28 cellular contexts compared by ENCODE assay signal in the genomic region with DNA sequence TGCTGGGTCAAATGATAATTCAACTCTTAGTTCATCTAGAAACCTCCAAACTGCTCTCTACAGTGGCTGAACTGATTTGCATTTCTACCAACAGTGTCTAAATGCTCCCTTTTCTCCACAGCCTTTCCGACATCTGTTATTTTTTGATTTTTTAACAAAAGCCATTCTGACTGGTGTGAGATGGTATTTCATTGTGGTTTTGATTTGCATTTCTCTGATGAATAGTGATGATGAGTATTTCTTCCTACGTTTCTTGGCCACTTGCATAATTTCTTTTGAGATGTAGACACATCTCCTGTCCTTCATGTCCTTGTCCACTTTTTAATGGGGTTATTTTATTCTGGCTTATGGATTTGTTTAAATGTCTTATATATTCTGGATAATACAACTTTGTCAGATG.
A peak's percentile ranks its signal among the peaks of the same experiment; 100 is the strongest.
DNase-seq lines count a peak whose midpoint lies in the region; ATAC-seq, FAIRE-seq and TF ChIP-seq lines count a peak whose summit lies in the region.
"Had no signal": no experiment of that assay in that cellular context is flagged by ENCODE, and none has a peak within 500 bp of the region (broad histone marks: within the 10 kb centered on the region; RNA-seq: fewer than 3 reads in every experiment).

No MANE protein-coding gene starts in this region.

- no peak overlapping the region for H4K91ac ChIP-seq in IMR-90 (ENCODE audit: insufficient read depth, low read depth, low read length)

- no peaks in the 10 kb centered on the region; the same call in 1 of the 2 replicates for H3K36me3 ChIP-seq in IMR-90 (ENCODE audit: control insufficient read depth, insufficient read depth, low read length)
- no peaks in the 10 kb centered on the region for H3K36me3 ChIP-seq in bronchial epithelial cell (ENCODE audit: control insufficient read depth, insufficient read depth, low read length)
- no peaks in the 10 kb centered on the region for H3K36me3 ChIP-seq in effector memory CD4-positive, alpha-beta T cell (ENCODE audit: control insufficient read depth, insufficient read depth, low read length)
- H3K36me3 ChIP-seq: colonic mucosa, left lung, neutrophil, thoracic aorta, uterus had no signal

- H3K9ac ChIP-seq in IMR-90 (ENCODE audit: low read depth, low read length) = no peak overlapping the region

- H2BK5ac ChIP-seq in IMR-90 (ENCODE audit: low read depth, low read length, poor library complexity, severe bottlenecking) = peak overlapping the region; percentile 94

- no peaks in the 10 kb centered on the region for H3K9me3 ChIP-seq in IMR-90 (ENCODE audit: control insufficient read depth, insufficient read depth, low read length)
- no peaks in the 10 kb centered on the region for H3K9me3 ChIP-seq in effector memory CD4-positive, alpha-beta T cell (ENCODE audit: control insufficient read depth, low read length)
- H3K9me3 ChIP-seq: A549, colonic mucosa, left lung, neutrophil, thoracic aorta, uterus had no signal

- no peaks in the 10 kb centered on the region for H3K4me1 Mint-ChIP-seq in activated T-helper 17 cell treated with anti-CD3 and anti-CD28 coated beads, Interleukin-2, amount 50 U/mL, for 72 hours

- no peak; the same call in 1 of the 2 replicates for ATAC-seq in IMR-90 (ENCODE audit: low read depth)
- no peak for ATAC-seq in HG03571 (IDR thresholded peaks at IDR 0.05; ENCODE audit: unreplicated experiment)
- ATAC-seq in activated T-helper 17 cell treated with anti-CD3 and anti-CD28 coated beads, Interleukin-2, amount 50 U/mL, for 72 hours (replicated peaks) = no peak
- ATAC-seq: A549; effector memory CD8-positive, alpha-beta T cell; GM12878; left lung; Right ventricle myocardium inferior; stimulated activated naive CD8-positive, alpha-beta T cell treated with anti-CD3 and anti-CD28 coated beads, Interleukin-15, Interleukin-2, amounts not matched to agents 100 U/mL and 50 U/mL, for 24 hours had no signal

- WGBS in IMR-90 (ENCODE audit: extremely low coverage in 2 of 2, insufficient read length in 1 of 2), 2 experiments = no CpG with 5 or more reads among the region's 2 CpGs

- peak overlapping the region; percentile 60 to 77; a peak in 2 of 4 replicates for H4K8ac ChIP-seq in IMR-90 (ENCODE audit: low read depth in 2 of 2, low read length in 2 of 2)

- TF ChIP-seq POLR2A in IMR-90 (IDR thresholded peaks at IDR 0.05; ENCODE audit: low read depth, low read length) = no peak

- no peak overlapping the region for H3K4me3 Mint-ChIP-seq in activated T-helper 17 cell treated with anti-CD3 and anti-CD28 coated beads, Interleukin-2, amount 50 U/mL, for 72 hours
- H3K4me3 Mint-ChIP-seq: activated T-cell treated with anti-CD3 and anti-CD28 coated beads, Interleukin-2, amount 50 U/mL, for 24 hours; effector memory CD8-positive, alpha-beta T cell had no signal

- H4K5ac ChIP-seq in IMR-90 (ENCODE audit: low read depth, low read length) = peak overlapping the region; percentile 34; the same call in 1 of the 2 replicates

- intact Hi-C loops in IMR-90 (cut with micrococcal nuclease) = no loop called here

- no peak for FAIRE-seq in bronchial epithelial cell (lab: Jason Lieb, UNC)
- FAIRE-seq: A549, GM12878, islet of Langerhans had no signal

- BruUV-seq in IMR-90 (replicated peaks; lab: Mats Ljungman, UMichigan) = no TSS peak

- H3K18ac ChIP-seq in IMR-90 (ENCODE audit: low read depth, low read length) = peak overlapping the region; percentile 61; the same call in 1 of the 2 replicates

- TF ChIP-seq CTCF in AG10803 (conservative IDR thresholded peaks at IDR 0.05; ENCODE audit: low read length) = no peak
- TF ChIP-seq CTCF in IMR-90 (conservative IDR thresholded peaks at IDR 0.05; ENCODE audit: low read depth, low read length) = no peak
- no peak for TF ChIP-seq CTCF in bronchial epithelial cell (IDR thresholded peaks at IDR 0.05; ENCODE audit: insufficient read depth, low read length, severe bottlenecking)

- H3K27me3 Mint-ChIP-seq in activated T-helper 17 cell treated with anti-CD3 and anti-CD28 coated beads, Interleukin-2, amount 50 U/mL, for 72 hours = no peaks in the 10 kb centered on the region

- peak; percentile 86 for DNase-seq in AG10803 (ENCODE audit: low read depth)
- DNase-seq in IMR-90 = peak; percentile 70
- DNase-seq in bronchial epithelial cell (ENCODE audit: low read depth) = peak; percentile 25
- DNase-seq in myocyte (ENCODE audit: low read depth) = peak; percentile 49
- DNase-seq in effector memory CD4-positive, alpha-beta T cell = no peak
- DNase-seq in H4 (ENCODE audit: low spot score) = no peak
- DNase-seq: activated CD4-positive, alpha-beta T cell treated with anti-CD3 and anti-CD28 coated beads for 48 hours; activated gamma-delta T cell treated with Interleukin-2 at 50 U/mL for 16 hours; activated T-cell treated with anti-CD3 and anti-CD28 coated beads, Interleukin-2, amount 50 U/mL, for 24 hours; Caco-2; colonic mucosa; DMS79 treated with DMSO at 0.1 percent for 48 hours; effector memory CD8-positive, alpha-beta T cell; left lung; NCI-H1105 treated with DMSO at 0.1 percent for 48 hours; NCI-H2029; NCI-H524 treated with DMSO at 0.1 percent for 48 hours; stimulated activated naive CD8-positive, alpha-beta T cell treated with anti-CD3 and anti-CD28 coated beads, Interleukin-15, Interleukin-2, amounts not matched to agents 100 U/mL and 50 U/mL, for 24 hours; uterus had no signal

- 0 out of 4 replicates have a peak, but pooled peaks cover 0 to 9% of the 10 kb centered on the region in 2 experiments for H3K79me1 ChIP-seq in IMR-90 (ENCODE audit: low read depth in 1 of 2, low read length in 2 of 2)

- peak overlapping the region; percentile 82; the same call in 1 of the 2 replicates for H2BK120ac ChIP-seq in IMR-90 (ENCODE audit: low read depth, low read length)

- no peak for TF ChIP-seq RAD21 in IMR-90 (IDR thresholded peaks at IDR 0.05; ENCODE audit: low read length)

- CTCF ChIA-PET in IMR-90 (lab: Yijun Ruan, JAX) = interaction anchor here (0.6 kb wide), 1 partner anchor 69 kb away, joined by 3 read pairs; no protein-coding TSS in a partner anchor

- no peak overlapping the region; the same call in 1 of the 2 replicates for H3K56ac ChIP-seq in IMR-90 (ENCODE audit: extremely low read depth, insufficient read depth, low read length)

- POLR2A ChIA-PET in IMR-90 (lab: Charles Lee; ENCODE audit: unreplicated experiment) = no interaction called here

- peaks cover 3% of the 10 kb centered on the region; the same call in 1 of the 2 replicates for H3K4me1 ChIP-seq in IMR-90 (ENCODE audit: control insufficient read depth, insufficient read depth, low read length)
- H3K4me1 ChIP-seq in effector memory CD4-positive, alpha-beta T cell (ENCODE audit: control insufficient read depth, insufficient read depth, low read length, poor library complexity, severe bottlenecking) = no peaks in the 10 kb centered on the region
- H3K4me1 ChIP-seq: colonic mucosa, left lung, uterus had no signal

- H2AFZ ChIP-seq in IMR-90 (replicated peaks; ENCODE audit: low read length, poor library complexity) = no peak overlapping the region

- H3K14ac ChIP-seq in IMR-90 (replicated peaks; ENCODE audit: low read depth, low read length) = no peak overlapping the region; the same call in 1 of the 2 replicates

- H2AK5ac ChIP-seq in IMR-90 (ENCODE audit: low read depth, low read length) = no peak overlapping the region

- peak overlapping the region; percentile 75; the same call in 1 of the 2 replicates for H2BK20ac ChIP-seq in IMR-90 (ENCODE audit: low read depth, low read length)

- no peaks in the 10 kb centered on the region for H4K20me1 ChIP-seq in IMR-90 (ENCODE audit: insufficient read depth, low read length)

- H3K4me3 ChIP-seq in AG10803 (ENCODE audit: low read length) (no peak overlapping the region), IMR-90 (ENCODE audit: insufficient read depth, low read depth, low read length) (no peak overlapping the region), bronchial epithelial cell (ENCODE audit: low read depth, low read length) (no peak overlapping the region)
- no peak overlapping the region for H3K4me3 ChIP-seq in effector memory CD4-positive, alpha-beta T cell (ENCODE audit: insufficient read depth, low read depth, low read length, poor library complexity, severe bottlenecking)
- H3K4me3 ChIP-seq: A549, colonic mucosa, GM12878, left lung, thoracic aorta, uterus had no signal

- peak overlapping the region; percentile 65; the same call in 1 of the 3 replicates for H2BK15ac ChIP-seq in IMR-90 (ENCODE audit: low read depth, low read length)

- no peak overlapping the region for H3K27ac ChIP-seq in IMR-90 (ENCODE audit: insufficient read depth, low read length)
- no peak overlapping the region for H3K27ac ChIP-seq in effector memory CD4-positive, alpha-beta T cell (ENCODE audit: insufficient read depth, low read length, poor library complexity, severe bottlenecking)
- H3K27ac ChIP-seq: A549, colonic mucosa, left lung, neutrophil, thoracic aorta, uterus, VCaP had no signal

- H3K27me3 ChIP-seq in IMR-90 (ENCODE audit: control insufficient read depth, insufficient read depth, low read length) (no peaks in the 10 kb centered on the region), bronchial epithelial cell (ENCODE audit: control insufficient read depth, insufficient read depth, low read length) (no peaks in the 10 kb centered on the region)
- H3K27me3 ChIP-seq in effector memory CD4-positive, alpha-beta T cell (replicated peaks; ENCODE audit: control insufficient read depth, insufficient read depth, low read length, poor library complexity, severe bottlenecking) = no peaks in the 10 kb centered on the region
- H3K27me3 ChIP-seq: colonic mucosa, left lung, neutrophil, uterus had no signal

- no peaks in the 10 kb centered on the region for H3K36me3 Mint-ChIP-seq in activated T-helper 17 cell treated with anti-CD3 and anti-CD28 coated beads, Interleukin-2, amount 50 U/mL, for 72 hours (ENCODE audit: low read depth)

- in situ Hi-C loops in IMR-90 (cut with MboI; ENCODE audit: low sequenced_read_pairs) = no loop called here

- H3K23ac ChIP-seq in IMR-90 (ENCODE audit: low read depth, low read length) = no peak overlapping the region; the same call in 1 of the 2 replicates

- H3K27ac Mint-ChIP-seq in activated T-helper 17 cell treated with anti-CD3 and anti-CD28 coated beads, Interleukin-2, amount 50 U/mL, for 72 hours = no peak overlapping the region
- H3K27ac Mint-ChIP-seq: activated T-cell treated with anti-CD3 and anti-CD28 coated beads, Interleukin-2, amount 50 U/mL, for 24 hours; effector memory CD8-positive, alpha-beta T cell had no signal

- no peaks in the 10 kb centered on the region for H3K9me3 Mint-ChIP-seq in activated T-helper 17 cell treated with anti-CD3 and anti-CD28 coated beads, Interleukin-2, amount 50 U/mL, for 72 hours
- H3K9me3 Mint-ChIP-seq: activated T-cell treated with anti-CD3 and anti-CD28 coated beads, Interleukin-2, amount 50 U/mL, for 24 hours; effector memory CD8-positive, alpha-beta T cell had no signal

- no peak overlapping the region; the same call in 1 of the 2 replicates for H3K4me2 ChIP-seq in IMR-90 (ENCODE audit: low read depth, low read length)
- H3K4me2 ChIP-seq: A549 had no signal

- H3K4ac ChIP-seq in IMR-90 (ENCODE audit: low read depth, low read length) = peak overlapping the region; percentile 22; the same call in 1 of the 2 replicates

- no peak overlapping the region for H2AK9ac ChIP-seq in IMR-90 (replicated peaks; ENCODE audit: low read depth, low read length, poor library complexity)

- H3K9me1 ChIP-seq in IMR-90 (ENCODE audit: insufficient read depth, low read length) = no peaks in the 10 kb centered on the region

- dilution Hi-C loops in IMR-90 (cut with HindIII; ENCODE audit: low sequenced_read_pairs, unreplicated experiment) = no loop called here

Comparison
In these comparisons a context has a peak if more than half of its experiments do, and no peak if none do; other contexts are left out.
1. DNase-seq: peak in AG10803 (single experiment), IMR-90 (single experiment), bronchial epithelial cell (single experiment) and myocyte (single experiment); none in effector memory CD4-positive, alpha-beta T cell (0 of 3) and H4 (single experiment).